Comparison of ENCODE assay signal across 15 cellular contexts in genomic region chr7:31146026-31146425, GRCh38.
DNase-seq lines count a peak whose midpoint lies in the region; ATAC-seq and TF ChIP-seq lines count a peak whose summit lies in the region.
"Had no signal": no experiment of that assay in that cellular context is flagged by ENCODE, and none has a peak within 500 bp of the region (broad histone marks: within the 10 kb centered on the region; RNA-seq: fewer than 3 reads in every experiment).

No MANE protein-coding gene starts in this region.

- no peak overlapping the region for H2BK5ac ChIP-seq in neuronal stem cell (ENCODE audit: low read length)

- H3K4me1 ChIP-seq in Karpas-422 (ENCODE audit: low read length) (no peaks in the 10 kb centered on the region), neuronal stem cell (ENCODE audit: control insufficient read depth in 2 of 2, insufficient read depth in 1 of 2, low read depth in 1 of 2, low read length in 2 of 2) (no peaks in the 10 kb centered on the region), psoas muscle (no peaks in the 10 kb centered on the region)
- H3K4me1 ChIP-seq: BLaER1 treated with 17β-estradiol and CSF1 and Interleukin-3, amounts not matched to agents 10 nM and 100 nM had no signal

- WGBS in neuronal stem cell (ENCODE audit: extremely low coverage in 2 of 2, insufficient read length in 2 of 2, insufficient replicate concordance in 1 of 2), 2 donors: no CpG with 5 or more reads among the region's 1 CpG
- 57 to 61% (median 61%) methylated on average over 1 of the region's 1 CpG for WGBS in psoas muscle, 3 donors

- TF ChIP-seq CTCF in epithelial cell of esophagus (IDR thresholded peaks at IDR 0.05; ENCODE audit: insufficient read depth, low read depth, low read length, missing control alignments): no peak
- TF ChIP-seq CTCF in psoas muscle (IDR thresholded peaks at IDR 0.05): no peak

- H3K4me2 ChIP-seq in Karpas-422 (ENCODE audit: low read depth, low read length, poor library complexity, severe bottlenecking) (no peak overlapping the region), neuronal stem cell (ENCODE audit: insufficient read depth, low read length, poor library complexity, severe bottlenecking) (no peak overlapping the region)
- H3K4me2 ChIP-seq: BLaER1 treated with 17β-estradiol and CSF1 and Interleukin-3, amounts not matched to agents 10 nM and 100 nM had no signal

- H3K9me2 ChIP-seq in Karpas-422 (replicated peaks; ENCODE audit: insufficient read depth, low read length): no peaks in the 10 kb centered on the region

- no peak overlapping the region for H2AFZ ChIP-seq in Karpas-422 (ENCODE audit: low read length)
- H2AFZ ChIP-seq in neuronal stem cell (ENCODE audit: low read length): no peak overlapping the region

- H3K36me3 ChIP-seq in Karpas-422 (ENCODE audit: insufficient read depth, low read length): no peaks in the 10 kb centered on the region
- no peaks in the 10 kb centered on the region for H3K36me3 ChIP-seq in neuronal stem cell (replicated peaks in 1 of 2; ENCODE audit: control insufficient read depth in 2 of 2, insufficient read depth in 2 of 2, low read length in 2 of 2)
- no peaks in the 10 kb centered on the region for H3K36me3 ChIP-seq in psoas muscle (ENCODE audit: insufficient read depth in 1 of 2, low read depth in 1 of 2)
- H3K36me3 ChIP-seq: BLaER1 treated with 17β-estradiol and CSF1 and Interleukin-3, amounts not matched to agents 10 nM and 100 nM had no signal

- no peaks in the 10 kb centered on the region for H3K79me2 ChIP-seq in Karpas-422 (ENCODE audit: low read length)

- H2BK15ac ChIP-seq in neuronal stem cell (ENCODE audit: low read length): no peak overlapping the region

- intact Hi-C loops in psoas muscle (cut with DNase I): no loop called here

- H3K18ac ChIP-seq in neuronal stem cell (ENCODE audit: low read length): peak overlapping the region; percentile 36

- no peak overlapping the region for H3K23ac ChIP-seq in neuronal stem cell (ENCODE audit: low read depth, low read length, poor library complexity)

- no peaks in the 10 kb centered on the region for H3K79me1 ChIP-seq in neuronal stem cell (ENCODE audit: low read depth, low read length)

- ATAC-seq in GM21367 (IDR thresholded peaks at IDR 0.05; ENCODE audit: unreplicated experiment): no peak
- ATAC-seq in psoas muscle: no peak
- ATAC-seq: CD8-positive, alpha-beta T cell had no signal

- H2BK120ac ChIP-seq in neuronal stem cell (ENCODE audit: low read depth, low read length): no peak overlapping the region

- no peak overlapping the region for H4K91ac ChIP-seq in neuronal stem cell (ENCODE audit: low read depth, low read length, poor library complexity)

- H3K14ac ChIP-seq in neuronal stem cell (ENCODE audit: low read length): no peak overlapping the region

- H3K4me3 ChIP-seq in Karpas-422 (ENCODE audit: low read length): no peak overlapping the region
- no peak overlapping the region for H3K4me3 ChIP-seq in epithelial cell of esophagus (ENCODE audit: low read length)
- no peak overlapping the region for H3K4me3 ChIP-seq in neuronal stem cell (ENCODE audit: low read length in 2 of 2)
- H3K4me3 ChIP-seq in psoas muscle: no peak overlapping the region
- H3K4me3 ChIP-seq: BLaER1 treated with 17β-estradiol and CSF1 and Interleukin-3, amounts not matched to agents 10 nM and 100 nM had no signal

- 0 out of 2 replicates have a peak, but pooled peaks cover under 1% of the 10 kb centered on the region for H3K27me3 ChIP-seq in Karpas-422 (ENCODE audit: low read length)
- no peaks in the 10 kb centered on the region for H3K27me3 ChIP-seq in neuronal stem cell (ENCODE audit: control insufficient read depth in 3 of 3, insufficient read depth in 3 of 3, low read depth in 1 of 3, low read length in 3 of 3)
- H3K27me3 ChIP-seq in psoas muscle (ENCODE audit: insufficient read depth in 3 of 3, low read length in 2 of 3): no peaks in the 10 kb centered on the region
- H3K27me3 ChIP-seq: BLaER1 treated with 17β-estradiol and CSF1 and Interleukin-3, amounts not matched to agents 10 nM and 100 nM had no signal

- DNase-seq in ELR (ENCODE audit: low read depth) (peak; percentile 34), Karpas-422 (peak; percentile 27), epithelial cell of esophagus (ENCODE audit: low read depth) (peak; percentile 57), neuronal stem cell (ENCODE audit: low spot score) (no peak), psoas muscle (no peak)
- no peak for DNase-seq in stimulated activated CD4-positive, alpha-beta T cell treated with anti-CD3 and anti-CD28 coated beads, Interleukin-4, amount 100 ng/mL, for 1 hour
- DNase-seq: CD8-positive, alpha-beta T cell; DMS 273 treated with DMSO at 0.1 percent for 48 hours; DMS53; DND-41; EL; GOT3; H9 had no signal

- H3K9ac ChIP-seq in Karpas-422 (ENCODE audit: low read length) (no peak overlapping the region), neuronal stem cell (ENCODE audit: low read depth, low read length, poor library complexity) (no peak overlapping the region)
- H3K9ac ChIP-seq: BLaER1 treated with 17β-estradiol and CSF1 and Interleukin-3, amounts not matched to agents 10 nM and 100 nM had no signal

- H3K9me3 ChIP-seq in Karpas-422 (ENCODE audit: low read length) (no peaks in the 10 kb centered on the region), neuronal stem cell (replicated peaks in 1 of 2; ENCODE audit: control insufficient read depth in 2 of 2, insufficient read depth in 1 of 2, low read depth in 1 of 2, low read length in 2 of 2) (peaks cover 0 to 1% of the 10 kb centered on the region in 2 donors), psoas muscle (no peaks in the 10 kb centered on the region)

- H2BK12ac ChIP-seq in neuronal stem cell (ENCODE audit: low read length): peak overlapping the region; percentile 18

- H2AK5ac ChIP-seq in neuronal stem cell (ENCODE audit: low read depth, low read length): no peak overlapping the region

- H4K20me1 ChIP-seq in Karpas-422 (ENCODE audit: insufficient read depth, low read depth, low read length): no peaks in the 10 kb centered on the region
- H4K20me1 ChIP-seq: BLaER1 treated with 17β-estradiol and CSF1 and Interleukin-3, amounts not matched to agents 10 nM and 100 nM had no signal

- H4K8ac ChIP-seq in neuronal stem cell (ENCODE audit: low read depth, low read length): no peak overlapping the region

- H3K4ac ChIP-seq in neuronal stem cell (ENCODE audit: low read length): no peak overlapping the region

- H3K27ac ChIP-seq in Karpas-422 (ENCODE audit: low read length) (no peak overlapping the region), neuronal stem cell (replicated peaks; ENCODE audit: low read length) (no peak overlapping the region), psoas muscle (no peak overlapping the region)
- H3K27ac ChIP-seq: BLaER1 treated with 17β-estradiol and CSF1 and Interleukin-3, amounts not matched to agents 10 nM and 100 nM had no signal

Comparison
In these comparisons a context has a peak if more than half of its experiments do, and no peak if none do; other contexts are left out.
1. DNase-seq: peak in ELR (single experiment), Karpas-422 (single experiment) and epithelial cell of esophagus (single experiment); none in neuronal stem cell (single experiment), psoas muscle (0 of 2) and stimulated activated CD4-positive, alpha-beta T cell treated with anti-CD3 and anti-CD28 coated beads, Interleukin-4, amount 100 ng/mL, for 1 hour (single experiment).